ENCODE assay signal across 4 cellular contexts in the genomic region with DNA sequence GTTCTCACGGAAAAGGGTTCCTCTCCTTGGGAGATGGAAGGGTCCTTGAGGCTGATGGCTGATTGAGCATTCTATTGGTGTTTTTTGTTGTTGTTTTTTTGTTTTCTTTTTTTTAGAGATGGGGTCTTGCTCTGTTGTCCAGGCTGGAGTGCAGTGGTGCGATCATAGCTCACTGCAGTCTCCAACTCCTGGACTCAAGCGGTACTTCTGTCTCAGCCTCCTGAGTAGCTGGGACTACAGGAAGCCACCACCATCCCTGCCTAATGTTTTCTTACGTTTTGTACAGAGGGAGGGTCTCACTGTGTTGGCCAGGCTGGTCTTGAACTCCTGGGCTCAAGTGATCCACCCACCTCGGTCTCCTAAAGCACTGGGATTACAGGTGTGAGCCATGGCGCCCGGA. TPM values are rescaled to one million over a fixed set of nuclear protein-coding genes. Genes with fewer than 3 reads are reported as not detected.
"Had no signal": no experiment of that assay in that cellular context is flagged by ENCODE, and none has a peak within 500 bp of the region (broad histone marks: within the 10 kb centered on the region; RNA-seq: fewer than 3 reads in every experiment).

No MANE protein-coding gene starts in this region.

RNA-seq across cellular contexts. Expression of gene RETN, which starts 6.7 kb away (rescaled TPM):
- total RNA-seq: LHCN-M2, M059J, MCF 10A, NCI-H460 had no signal

RNA-seq across cellular contexts. Expression of gene MCEMP1, which starts 14.8 kb away (rescaled TPM):
- total RNA-seq: LHCN-M2, M059J, NCI-H460 had no signal

RNA-seq across cellular contexts. Expression of gene PCP2, which starts 28.6 kb away (rescaled TPM):
- total RNA-seq: LHCN-M2, M059J, MCF 10A, NCI-H460 had no signal
